Comparison of ENCODE assay signal across 8 cellular contexts in the genomic region with DNA sequence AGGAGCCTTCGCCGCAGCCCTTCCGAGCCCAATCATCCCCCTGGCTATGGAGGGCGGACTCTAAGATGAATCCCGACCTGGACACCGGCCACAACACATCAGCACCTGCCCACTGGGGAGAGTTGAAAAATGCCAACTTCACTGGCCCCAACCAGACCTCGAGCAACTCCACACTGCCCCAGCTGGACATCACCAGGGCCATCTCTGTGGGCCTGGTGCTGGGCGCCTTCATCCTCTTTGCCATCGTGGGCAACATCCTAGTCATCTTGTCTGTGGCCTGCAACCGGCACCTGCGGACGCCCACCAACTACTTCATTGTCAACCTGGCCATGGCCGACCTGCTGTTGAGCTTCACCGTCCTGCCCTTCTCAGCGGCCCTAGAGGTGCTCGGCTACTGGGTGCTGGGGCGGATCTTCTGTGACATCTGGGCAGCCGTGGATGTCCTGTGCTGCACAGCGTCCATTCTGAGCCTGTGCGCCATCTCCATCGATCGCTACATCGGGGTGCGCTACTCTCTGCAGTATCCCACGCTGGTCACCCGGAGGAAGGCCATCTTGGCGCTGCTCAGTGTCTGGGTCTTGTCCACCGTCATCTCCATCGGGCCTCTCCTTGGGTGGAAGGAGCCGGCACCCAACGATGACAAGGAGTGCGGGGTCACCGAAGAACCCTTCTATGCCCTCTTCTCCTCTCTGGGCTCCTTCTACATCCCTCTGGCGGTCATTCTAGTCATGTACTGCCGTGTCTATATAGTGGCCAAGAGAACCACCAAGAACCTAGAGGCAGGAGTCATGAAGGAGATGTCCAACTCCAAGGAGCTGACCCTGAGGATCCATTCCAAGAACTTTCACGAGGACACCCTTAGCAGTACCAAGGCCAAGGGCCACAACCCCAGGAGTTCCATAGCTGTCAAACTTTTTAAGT. TPM values are rescaled to one million over a fixed set of nuclear protein-coding genes. Genes with fewer than 3 reads are reported as not detected.
DNase-seq lines count a peak whose midpoint lies in the region; TF ChIP-seq lines count a peak whose summit lies in the region.

No MANE protein-coding gene starts in this region.

- intact Hi-C loops in ovary (cut with DNase I) = loop anchor here (1.0 to 10.0 kb wide), 8 partner anchors 142 to 474 kb away; no protein-coding TSS in a partner anchor

- TF ChIP-seq CTCF in fibroblast of pulmonary artery (IDR thresholded peaks at IDR 0.05; ENCODE audit: low read length, missing control alignments) = no peak
- no peak for TF ChIP-seq CTCF in ovary (IDR thresholded peaks at IDR 0.05)

- peaks cover 31 to 49% (median 42%) of the 10 kb centered on the region in 11 experiments for H3K27me3 ChIP-seq in BLaER1 treated with 17β-estradiol and CSF1 and Interleukin-3, amounts not matched to agents 10 nM and 100 nM
- no peaks in the 10 kb centered on the region for H3K27me3 ChIP-seq in SJSA1 (replicated peaks)
- H3K27me3 ChIP-seq in ovary = no peaks in the 10 kb centered on the region

- H3K4me1 ChIP-seq in BLaER1 treated with 17β-estradiol and CSF1 and Interleukin-3, amounts not matched to agents 10 nM and 100 nM = peaks cover 0 to 5% (median 2%) of the 10 kb centered on the region in 10 experiments; a peak in 3 of 20 replicates
- H3K4me1 ChIP-seq in SJSA1 (replicated peaks) = peaks cover 49% of the 10 kb centered on the region
- peaks cover 7% of the 10 kb centered on the region for H3K4me1 ChIP-seq in ovary (ENCODE audit: insufficient read depth)

- H3K9me3 ChIP-seq in BLaER1 treated with 17β-estradiol and CSF1 and Interleukin-3, amounts not matched to agents 10 nM and 100 nM (replicated peaks in 1 of 11) = no peaks in the 10 kb centered on the region
- no peaks in the 10 kb centered on the region for H3K9me3 ChIP-seq in SJSA1 (replicated peaks)
- H3K9me3 ChIP-seq in ovary = no peaks in the 10 kb centered on the region

- 88 to 93% (median 91%) methylated on average over 34 to 36 of the region's 36 CpGs for WGBS in ovary, 3 donors

- peak in 1 of 2 experiments; percentile 65 for DNase-seq in SJSA1 (ENCODE audit: low read depth in 1 of 2, low spot score in 2 of 2)
- DNase-seq in fibroblast of pulmonary artery (ENCODE audit: low read depth) = no peak
- DNase-seq in ovary = peak in 2 of 5 donors; percentile 35 to 41
- DNase-seq in RPMI8226 = no peak
- DNase-seq in A172 (ENCODE audit: low spot score) = no peak
- DNase-seq in middle frontal gyrus (ENCODE audit: extremely low spot score, low spot score) = no peak
- no peak for DNase-seq in NOMO-1 treated with DMSO at 0.1 percent for 48 hours (lab: John Stamatoyannopoulos, UW; ENCODE audit: unreplicated experiment)

- peaks cover 0 to 14% (median 0%) of the 10 kb centered on the region in 11 experiments; a peak in 3 of 22 replicates for H4K20me1 ChIP-seq in BLaER1 treated with 17β-estradiol and CSF1 and Interleukin-3, amounts not matched to agents 10 nM and 100 nM

- peak overlapping the region in 9 of 10 experiments; percentile 38 to 63 (median 46); a peak in 14 of 20 replicates for H3K4me3 ChIP-seq in BLaER1 treated with 17β-estradiol and CSF1 and Interleukin-3, amounts not matched to agents 10 nM and 100 nM
- H3K4me3 ChIP-seq in SJSA1 (peak overlapping the region; percentile 49), fibroblast of pulmonary artery (replicated peaks; ENCODE audit: low read depth, low read length) (peak overlapping the region; percentile 51), ovary (peak overlapping the region; percentile 42)

- H3K27ac ChIP-seq in BLaER1 treated with 17β-estradiol and CSF1 and Interleukin-3, amounts not matched to agents 10 nM and 100 nM = no peak overlapping the region
- peak overlapping the region; percentile 44 for H3K27ac ChIP-seq in SJSA1
- peak overlapping the region; percentile 60 to 65 for H3K27ac ChIP-seq in ovary

- TF ChIP-seq EP300 in ovary (IDR thresholded peaks at IDR 0.05) = no peak

- H3K36me3 ChIP-seq in BLaER1 treated with 17β-estradiol and CSF1 and Interleukin-3, amounts not matched to agents 10 nM and 100 nM = no peaks in the 10 kb centered on the region
- peaks cover 8% of the 10 kb centered on the region for H3K36me3 ChIP-seq in SJSA1
- no peaks in the 10 kb centered on the region for H3K36me3 ChIP-seq in ovary

- peak overlapping the region in 2 of 11 experiments; percentile 30 to 38; a peak in 2 of 22 replicates for H3K9ac ChIP-seq in BLaER1 treated with 17β-estradiol and CSF1 and Interleukin-3, amounts not matched to agents 10 nM and 100 nM

- H3K4me2 ChIP-seq in BLaER1 treated with 17β-estradiol and CSF1 and Interleukin-3, amounts not matched to agents 10 nM and 100 nM = peak overlapping the region; percentile 60 to 82 (median 70)

- TF ChIP-seq POLR2A in ovary (IDR thresholded peaks at IDR 0.05) = no peak

RNA-seq across cellular contexts. Expression of a gene that starts 0.8 kb away (rescaled TPM):
- total RNA-seq in SJSA1 (2014; rRNA removed; shearing (Covaris generic)) = 2.8 and 4.4 TPM in 2 replicates
- 1 to 10 TPM in 6 of 7 donors, under 1 TPM in 1; 0.95 to 9.1 (median 3.6) TPM for total RNA-seq in ovary
- polyA plus RNA-seq in ovary = 1 to 10 TPM in 1 of 2 donors, under 1 TPM in 1; 0.87 to 1.9 TPM
- total RNA-seq in A172 (2014; rRNA removed; shearing (Covaris generic)) = 0.91 and 1.6 TPM in 2 replicates

Comparison
In these comparisons a context has a peak if more than half of its experiments do, and no peak if none do; other contexts are left out.
1. H3K27ac ChIP-seq: peak in SJSA1 (single experiment) and ovary (2 of 2); none in BLaER1 treated with 17β-estradiol and CSF1 and Interleukin-3, amounts not matched to agents 10 nM and 100 nM (0 of 11).
2. Peak in every context shown above with its lines, with median percentiles within 50 percentile points of each other: H3K4me3 ChIP-seq.